23 cellular contexts compared by ENCODE assay signal in genomic region chr22:21959274-21960074, GRCh38.
"Had no signal": no experiment of that assay in that cellular context is flagged by ENCODE, and none has a peak within 500 bp of the region (broad histone marks: within the 10 kb centered on the region; RNA-seq: fewer than 3 reads in every experiment).

No MANE protein-coding gene starts in this region.

- H3K27me3 Mint-ChIP-seq: activated B cell treated with CpG ODN at 0.5 μM for 24 hours; activated CD4-positive, alpha-beta memory T cell treated with anti-CD3 and anti-CD28 coated beads for 36 hours; natural killer cell treated with Interleukin-12 subunit alpha and Interleukin-12 subunit beta and Interleukin-15 and Interleukin-18, amount 100 ng/mL, for 72 hours; stimulated activated memory B cell treated with anti-CD40 and anti-IgM and Interleukin-4, amounts not matched to agents 10 μg/mL and 1 μg/mL and 100 μg/mL, for 72 hours had no signal

- H3K4me1 ChIP-seq: foreskin keratinocyte, pancreas, right lobe of liver, upper lobe of left lung had no signal

- DNase-seq: activated B cell treated with CpG ODN at 0.5 μM for 24 hours; activated CD4-positive, alpha-beta memory T cell treated with anti-CD3 and anti-CD28 coated beads for 36 hours; activated CD4-positive, alpha-beta T cell treated with anti-CD3 and anti-CD28 coated beads for 4 hours; activated naive CD4-positive, alpha-beta T cell treated with anti-CD3 and anti-CD28 coated beads for 36 hours; activated T-cell treated with anti-CD3 and anti-CD28 coated beads, Interleukin-2, amount 50 U/mL, for 48 hours; cortex of kidney; foreskin keratinocyte; glutamatergic neuron; kidney glomerular epithelial cell; left ventricle myocardium superior; mammary epithelial cell; midbrain; pancreas; right lobe of liver; small intestine; upper lobe of left lung had no signal

- H3K27ac Mint-ChIP-seq: activated B cell treated with CpG ODN at 0.5 μM for 24 hours; activated CD4-positive, alpha-beta memory T cell treated with anti-CD3 and anti-CD28 coated beads for 36 hours; activated naive CD4-positive, alpha-beta T cell treated with anti-CD3 and anti-CD28 coated beads for 36 hours; natural killer cell treated with Interleukin-12 subunit alpha and Interleukin-12 subunit beta and Interleukin-15 and Interleukin-18, amount 100 ng/mL, for 72 hours; stimulated activated memory B cell treated with anti-CD40 and anti-IgM and Interleukin-4, amounts not matched to agents 10 μg/mL and 1 μg/mL and 100 μg/mL, for 72 hours; T-helper 1 cell treated with Interleukin-12 subunit alpha and Interleukin-12 subunit beta and Interleukin-4 antibody, amounts not matched to agents 30 μg/mL and 1 μg/mL, for 36 hours had no signal

- H3K27ac ChIP-seq: cardiac muscle cell, foreskin keratinocyte, hepatocyte, neutrophil, pancreas, right lobe of liver, thoracic aorta, upper lobe of left lung had no signal

- ATAC-seq: foreskin keratinocyte; left ventricle myocardium superior; natural killer cell treated with Interleukin-12 subunit alpha and Interleukin-12 subunit beta and Interleukin-15 and Interleukin-18, amount 100 ng/mL, for 72 hours; pancreas; stimulated activated memory B cell treated with anti-CD40 and anti-IgM and Interleukin-4, amounts not matched to agents 10 μg/mL and 1 μg/mL and 100 μg/mL, for 72 hours had no signal

- H3K4me3 ChIP-seq: cardiac muscle cell, hepatocyte, pancreas, right lobe of liver, thoracic aorta, upper lobe of left lung had no signal

- H3K27me3 ChIP-seq: cardiac muscle cell, foreskin keratinocyte, hepatocyte, neutrophil, pancreas, right lobe of liver, upper lobe of left lung had no signal

- H3K9me3 ChIP-seq: neutrophil, pancreas, right lobe of liver, thoracic aorta, upper lobe of left lung had no signal

- H3K4me3 Mint-ChIP-seq: activated B cell treated with CpG ODN at 0.5 μM for 24 hours; activated CD4-positive, alpha-beta memory T cell treated with anti-CD3 and anti-CD28 coated beads for 36 hours; activated naive CD4-positive, alpha-beta T cell treated with anti-CD3 and anti-CD28 coated beads for 36 hours; natural killer cell treated with Interleukin-12 subunit alpha and Interleukin-12 subunit beta and Interleukin-15 and Interleukin-18, amount 100 ng/mL, for 72 hours; stimulated activated memory B cell treated with anti-CD40 and anti-IgM and Interleukin-4, amounts not matched to agents 10 μg/mL and 1 μg/mL and 100 μg/mL, for 72 hours; T-helper 1 cell treated with Interleukin-12 subunit alpha and Interleukin-12 subunit beta and Interleukin-4 antibody, amounts not matched to agents 30 μg/mL and 1 μg/mL, for 36 hours had no signal

- H3K36me3 Mint-ChIP-seq: natural killer cell treated with Interleukin-12 subunit alpha and Interleukin-12 subunit beta and Interleukin-15 and Interleukin-18, amount 100 ng/mL, for 72 hours had no signal

- H3K4me1 Mint-ChIP-seq: activated B cell treated with CpG ODN at 0.5 μM for 24 hours; stimulated activated memory B cell treated with anti-CD40 and anti-IgM and Interleukin-4, amounts not matched to agents 10 μg/mL and 1 μg/mL and 100 μg/mL, for 72 hours had no signal

- H3K9me3 Mint-ChIP-seq: activated B cell treated with CpG ODN at 0.5 μM for 24 hours; activated CD4-positive, alpha-beta memory T cell treated with anti-CD3 and anti-CD28 coated beads for 36 hours; activated naive CD4-positive, alpha-beta T cell treated with anti-CD3 and anti-CD28 coated beads for 36 hours; natural killer cell treated with Interleukin-12 subunit alpha and Interleukin-12 subunit beta and Interleukin-15 and Interleukin-18, amount 100 ng/mL, for 72 hours; stimulated activated memory B cell treated with anti-CD40 and anti-IgM and Interleukin-4, amounts not matched to agents 10 μg/mL and 1 μg/mL and 100 μg/mL, for 72 hours; T-helper 1 cell treated with Interleukin-12 subunit alpha and Interleukin-12 subunit beta and Interleukin-4 antibody, amounts not matched to agents 30 μg/mL and 1 μg/mL, for 36 hours had no signal
